Comparison of ENCODE assay signal across 19 cellular contexts in genomic region chr6:108163644-108164536, GRCh38. TPM values are rescaled to one million over a fixed set of nuclear protein-coding genes. Genes with fewer than 3 reads are reported as not detected.
DNase-seq lines count a peak whose midpoint lies in the region; ATAC-seq and TF ChIP-seq lines count a peak whose summit lies in the region.
"Had no signal": no experiment of that assay in that cellular context is flagged by ENCODE, and none has a peak within 500 bp of the region (broad histone marks: within the 10 kb centered on the region; RNA-seq: fewer than 3 reads in every experiment).

No MANE protein-coding gene starts in this region.

- TF ChIP-seq CTCF in SK-N-SH (IDR thresholded peaks at IDR 0.05): no peak
- no peak for TF ChIP-seq CTCF in GM23338 (conservative IDR thresholded peaks at IDR 0.05; ENCODE audit: low read depth in 2 of 2)
- TF ChIP-seq CTCF in nephron (IDR thresholded peaks at IDR 0.05; ENCODE audit: unreplicated experiment in 3 of 3): no peak

- H3K9me3 ChIP-seq in SK-N-SH: no peaks in the 10 kb centered on the region
- H3K9me3 ChIP-seq: body of pancreas, neutrophil had no signal

- H2AFZ ChIP-seq in SK-N-SH (ENCODE audit: low read depth): no peak overlapping the region
- no peak overlapping the region for H2AFZ ChIP-seq in GM23338

- no peaks in the 10 kb centered on the region for H3K36me3 Mint-ChIP-seq in GM23338 (ENCODE audit: low read depth)
- no peaks in the 10 kb centered on the region for H3K36me3 Mint-ChIP-seq in activated T-helper 2 cell treated with anti-CD3 and anti-CD28 coated beads, Interferon-gamma antibody, Interleukin-2, Interleukin-4, amounts not matched to agents 10 μg/mL and 5 μg/mL and 100 μg/mL, durations not matched to agents 14 hours and 24 hours and 36 hours (ENCODE audit: low read depth)
- no peaks in the 10 kb centered on the region for H3K36me3 Mint-ChIP-seq in nephron (ENCODE audit: low read depth)

- H3K79me2 ChIP-seq in SK-N-SH (ENCODE audit: insufficient read depth) (no peaks in the 10 kb centered on the region), GM23338 (replicated peaks; ENCODE audit: insufficient read depth) (no peaks in the 10 kb centered on the region)

- H3K4me1 ChIP-seq in SK-N-SH (ENCODE audit: control insufficient read depth in 1 of 2, insufficient read depth in 2 of 2, low read depth in 1 of 2, low read length in 1 of 2) (peaks cover 0 to 22% of the 10 kb centered on the region in 2 experiments; a peak in 1 of 4 replicates), GM23338 (ENCODE audit: insufficient read depth) (peaks cover 67% of the 10 kb centered on the region)

- DNase-seq in SK-N-SH (no peak), GM23338 (ENCODE audit: low spot score) (peak; percentile 44), D341Med (ENCODE audit: low spot score) (no peak)
- no peak for DNase-seq in activated T-helper 2 cell treated with anti-CD3 and anti-CD28 coated beads, Interferon-gamma antibody, Interleukin-2, Interleukin-4, amounts not matched to agents 10 μg/mL and 5 μg/mL and 100 μg/mL, durations not matched to agents 14 hours and 24 hours and 36 hours (ENCODE audit: low spot score)
- no peak for DNase-seq in stimulated activated CD4-positive, alpha-beta T cell treated with anti-CD3 and anti-CD28 coated beads, Interleukin-4, amount 100 ng/mL, for 1 hour
- DNase-seq in activated effector memory CD4-positive, alpha-beta T cell treated with Interleukin-2 at 50 U/mL for 16 hours: no peak
- DNase-seq: activated CD4-positive, CD25-positive, alpha-beta regulatory T cell; body of pancreas; effector CD4-positive, alpha-beta T cell; GDM1; NCI-H1417 treated with DMSO at 0.1 percent for 48 hours; NCI-H510A had no signal

- TF ChIP-seq RAD21 in SK-N-SH (IDR thresholded peaks at IDR 0.05; ENCODE audit: low read length): no peak

- H3K4me2 ChIP-seq in SK-N-SH: 0 out of 2 replicates have a peak overlapping the region, but pooled peaks have one; percentile 41
- H3K4me2 ChIP-seq in GM23338: peak overlapping the region; percentile 90

- H3K9me2 ChIP-seq in SK-N-SH: no peaks in the 10 kb centered on the region
- H3K9me2 ChIP-seq in GM23338 (ENCODE audit: insufficient read depth): no peaks in the 10 kb centered on the region

- H3K4me3 Mint-ChIP-seq in GM23338 (peak overlapping the region; percentile 61), nephron (peak overlapping the region; percentile 12 to 52 (median 21))
- no peak overlapping the region for H3K4me3 Mint-ChIP-seq in activated T-helper 2 cell treated with anti-CD3 and anti-CD28 coated beads, Interferon-gamma antibody, Interleukin-2, Interleukin-4, amounts not matched to agents 10 μg/mL and 5 μg/mL and 100 μg/mL, durations not matched to agents 14 hours and 24 hours and 36 hours (ENCODE audit: low read depth)

- peaks cover 48% of the 10 kb centered on the region for H3K4me1 Mint-ChIP-seq in GM23338
- peaks cover 3% of the 10 kb centered on the region for H3K4me1 Mint-ChIP-seq in activated T-helper 2 cell treated with anti-CD3 and anti-CD28 coated beads, Interferon-gamma antibody, Interleukin-2, Interleukin-4, amounts not matched to agents 10 μg/mL and 5 μg/mL and 100 μg/mL, durations not matched to agents 14 hours and 24 hours and 36 hours (ENCODE audit: low read depth)
- H3K4me1 Mint-ChIP-seq in nephron: peaks cover 32% of the 10 kb centered on the region

- no peak for TF ChIP-seq EP300 in SK-N-SH (IDR thresholded peaks at IDR 0.05; ENCODE audit: borderline replicate concordance in 1 of 2, low read depth in 1 of 2, low read length in 1 of 2)

- no peak overlapping the region for H3K9ac ChIP-seq in SK-N-SH

- no peak for ATAC-seq in SK-N-SH treated with all-trans-retinoic acid at 6 μM for 48 hours
- no peak for ATAC-seq in GM23338
- ATAC-seq: body of pancreas, K562 had no signal

- CTCF ChIA-PET in SK-N-SH (lab: Yijun Ruan, JAX): interaction anchor here (1.2 kb wide), 1 partner anchor 12 kb away, joined by 4 read pairs; no protein-coding TSS in a partner anchor

- intact Hi-C loops in activated T-helper 2 cell treated with anti-CD3 and anti-CD28 coated beads, Interferon-gamma antibody, Interleukin-2, Interleukin-4, amounts not matched to agents 10 μg/mL and 5 μg/mL and 100 μg/mL, durations not matched to agents 14 hours and 24 hours and 36 hours (cut with micrococcal nuclease): loop anchor here (5.0 kb wide), 1 partner anchor 672 kb away; the partner anchor contains the start of gene SOBP

- H3K4me3 ChIP-seq in SK-N-SH (ENCODE audit: low read depth in 2 of 2, low read length in 1 of 2): no peak overlapping the region; a peak in 1 of 4 replicates
- peak overlapping the region; percentile 62 for H3K4me3 ChIP-seq in GM23338
- H3K4me3 ChIP-seq: body of pancreas, HAP-1, K562 had no signal

- H3K27ac Mint-ChIP-seq in GM23338: no peak overlapping the region
- H3K27ac Mint-ChIP-seq in activated T-helper 2 cell treated with anti-CD3 and anti-CD28 coated beads, Interferon-gamma antibody, Interleukin-2, Interleukin-4, amounts not matched to agents 10 μg/mL and 5 μg/mL and 100 μg/mL, durations not matched to agents 14 hours and 24 hours and 36 hours: peak overlapping the region; percentile 4
- no peak overlapping the region for H3K27ac Mint-ChIP-seq in nephron

- H3K27me3 Mint-ChIP-seq in GM23338 (ENCODE audit: insufficient read depth, low read depth, poor library complexity) (peaks cover 99% of the 10 kb centered on the region), nephron (ENCODE audit: low read depth) (peaks cover 100% of the 10 kb centered on the region)
- H3K27me3 Mint-ChIP-seq in activated T-helper 2 cell treated with anti-CD3 and anti-CD28 coated beads, Interferon-gamma antibody, Interleukin-2, Interleukin-4, amounts not matched to agents 10 μg/mL and 5 μg/mL and 100 μg/mL, durations not matched to agents 14 hours and 24 hours and 36 hours (ENCODE audit: low read depth): peaks cover 88% of the 10 kb centered on the region

- H3K27ac ChIP-seq in SK-N-SH (ENCODE audit: low read depth in 2 of 2, low read length in 1 of 2): no peak overlapping the region
- no peak overlapping the region for H3K27ac ChIP-seq in GM23338 (ENCODE audit: low read depth)
- H3K27ac ChIP-seq: body of pancreas, neutrophil had no signal

- WGBS in SK-N-SH (ENCODE audit: low lambda C conversion rate): 17% methylated on average over 35 of the region's 41 CpGs

- H3K27me3 ChIP-seq in SK-N-SH (ENCODE audit: insufficient read depth) (peaks cover 81% of the 10 kb centered on the region), GM23338 (ENCODE audit: insufficient read depth) (peaks cover 100% of the 10 kb centered on the region)

- POLR2A ChIA-PET in SK-N-SH (lab: Yijun Ruan, JAX): interaction anchor here (0.6 kb wide), 1 partner anchor 35 kb away, joined by 3 read pairs; no protein-coding TSS in a partner anchor

- H4K20me1 ChIP-seq in SK-N-SH (ENCODE audit: insufficient read depth): no peaks in the 10 kb centered on the region
- peaks cover 19% of the 10 kb centered on the region for H4K20me1 ChIP-seq in GM23338 (replicated peaks; ENCODE audit: insufficient read depth)

- H3K36me3 ChIP-seq in SK-N-SH (replicated peaks in 1 of 2; ENCODE audit: control insufficient read depth in 1 of 2, insufficient read depth in 2 of 2, low read length in 1 of 2): no peaks in the 10 kb centered on the region
- H3K36me3 ChIP-seq in GM23338 (ENCODE audit: insufficient read depth): no peaks in the 10 kb centered on the region; the same call in 1 of the 2 replicates
- H3K36me3 ChIP-seq: HAP-1, neutrophil had no signal

- H3K9me3 Mint-ChIP-seq in GM23338 (peaks cover 3% of the 10 kb centered on the region; the same call in 1 of the 3 replicates), nephron (no peaks in the 10 kb centered on the region)
- H3K9me3 Mint-ChIP-seq in activated T-helper 2 cell treated with anti-CD3 and anti-CD28 coated beads, Interferon-gamma antibody, Interleukin-2, Interleukin-4, amounts not matched to agents 10 μg/mL and 5 μg/mL and 100 μg/mL, durations not matched to agents 14 hours and 24 hours and 36 hours: no peaks in the 10 kb centered on the region

- H3F3A ChIP-seq in SK-N-SH (replicated peaks; ENCODE audit: insufficient read depth) (no peaks in the 10 kb centered on the region), GM23338 (replicated peaks; ENCODE audit: low read depth) (peaks cover 67% of the 10 kb centered on the region)

TF ChIP-seq in SK-N-SH, 30 proteins besides CTCF, POLR2A, EP300 and RAD21 (continues in another document):
- no peak for TF ChIP-seq SMC3 (IDR thresholded peaks at IDR 0.05; ENCODE audit: low read depth, low read length)
- TF ChIP-seq NRF1 (IDR thresholded peaks at IDR 0.05; ENCODE audit: low read depth, low read length): no peak
- TF ChIP-seq FOXJ3 (CRISPR knock-in tag; IDR thresholded peaks at IDR 0.05): no peak
- no peak for TF ChIP-seq MAX (IDR thresholded peaks at IDR 0.05; ENCODE audit: low read depth)

TF ChIP-seq in SK-N-SH treated with all-trans-retinoic acid at 6 μM for 48 hours, 23 proteins besides CTCF, POLR2A, EP300 and RAD21 (continues in another document):
- TF ChIP-seq OSR1 (CRISPR knock-in tag; IDR thresholded peaks at IDR 0.05) (no peak), TOX (CRISPR knock-in tag; IDR thresholded peaks at IDR 0.05; ENCODE audit: borderline replicate concordance) (no peak), GLIS3 (CRISPR knock-in tag; IDR thresholded peaks at IDR 0.05) (no peak), ARNTL (CRISPR knock-in tag; IDR thresholded peaks at IDR 0.05; ENCODE audit: borderline replicate concordance, low read depth) (no peak)

RNA-seq across cellular contexts. Expression of gene NR2E1, which starts 1.9 kb away (rescaled TPM):
- polyA plus RNA-seq in SK-N-SH (2012; rRNA removed) (not detected in 2 replicates), GM23338 (2016; fragmentation: Nextera tagmentation; extraction: Ambion mirVana) (not detected in 2 replicates)
- polyA plus RNA-seq in SK-N-SH (2012; cell fraction: cytosol; rRNA removed): not detected in 2 replicates
- polyA plus RNA-seq in SK-N-SH (2012; cell fraction: nucleus; rRNA removed): not detected in 2 replicates
- not detected in 2 replicates for total RNA-seq in GM23338 (2014; rRNA removed; shearing (Covaris generic))
- total RNA-seq in activated T-helper 2 cell treated with anti-CD3 and anti-CD28 coated beads, Interferon-gamma antibody, Interleukin-2, Interleukin-4, amounts not matched to agents 10 μg/mL and 5 μg/mL and 100 μg/mL, durations not matched to agents 14 hours and 24 hours and 36 hours: not detected in 2 replicates
- total RNA-seq: body of pancreas, fibroblast of villous mesenchyme, K562, skeletal muscle tissue had no signal
- polyA plus RNA-seq: K562 had no signal
